ENCODE assay signal across 9 cellular contexts in genomic region chr1:47996406-47997226, GRCh38. TPM values are rescaled to one million over a fixed set of nuclear protein-coding genes. Genes with fewer than 3 reads are reported as not detected.
DNase-seq lines count a peak whose midpoint lies in the region; ATAC-seq, FAIRE-seq and TF ChIP-seq lines count a peak whose summit lies in the region.
"Had no signal": no experiment of that assay in that cellular context is flagged by ENCODE, and none has a peak within 500 bp of the region (broad histone marks: within the 10 kb centered on the region; RNA-seq: fewer than 3 reads in every experiment).

No MANE protein-coding gene starts in this region.

- H4K8ac ChIP-seq in H1 (ENCODE audit: extremely low read depth, insufficient read depth, low read length), result no peak overlapping the region

- DNase-seq in Right ventricle myocardium inferior (ENCODE audit: missing footprints) (peak; percentile 64), cardiac septum (ENCODE audit: low spot score) (no peak), H1 (ENCODE audit: low read depth in 1 of 2, low spot score in 2 of 2) (peak in 1 of 2 experiments; percentile 79), KG1 (lab: John Stamatoyannopoulos, UW) (no peak), NCI-H446 (lab: John Stamatoyannopoulos, UW) (no peak), Kasumi-1 (lab: John Stamatoyannopoulos, UW) (no peak)

- TF ChIP-seq POLR2A in H1 (IDR thresholded peaks at IDR 0.05; ENCODE audit: control extremely low read depth in 1 of 2, low read depth in 2 of 2, low read length in 2 of 2), result no peak

- H2BK5ac ChIP-seq in H1 (ENCODE audit: low read depth, low read length), result peak overlapping the region; percentile 35; the same call in 1 of the 2 replicates

- H2AK5ac ChIP-seq in H1 (ENCODE audit: low read depth, low read length), result no peak overlapping the region

- CTCF ChIA-PET in H1 (lab: Charles Lee; ENCODE audit: partially characterized antibody), result interaction anchor here (0.8 to 8.2 kb wide), 10 partner anchors 10 to 271 kb away, joined by 3 to 158 read pairs (median 6); no protein-coding TSS in a partner anchor

- no peak overlapping the region for H4K91ac ChIP-seq in H1 (replicated peaks; ENCODE audit: insufficient read length, low read length)

- no peak overlapping the region for H3K56ac ChIP-seq in H1 (replicated peaks; ENCODE audit: insufficient read length, low read depth, low read length)

- H3K27me3 ChIP-seq in H1 (replicated peaks in 1 of 4; ENCODE audit: control insufficient read depth in 3 of 4, extremely low read depth in 1 of 4, insufficient read depth in 3 of 4, low read length in 3 of 4) (peaks cover 0 to 30% (median 25%) of the 10 kb centered on the region in 4 experiments; a peak in 6 of 7 replicates), muscle layer of duodenum (ENCODE audit: low read depth, low read length) (no peaks in the 10 kb centered on the region)

- H3K27ac ChIP-seq in H1 (ENCODE audit: low read depth, low read length) (no peak overlapping the region), muscle layer of duodenum (ENCODE audit: low read length) (peak overlapping the region; percentile 52)
- H3K27ac ChIP-seq: neutrophil had no signal

- H3K23me2 ChIP-seq in H1 (ENCODE audit: low read depth, low read length), result peaks cover 8% of the 10 kb centered on the region; the same call in 1 of the 2 replicates

- no peaks in the 10 kb centered on the region for H3K79me1 ChIP-seq in H1 (ENCODE audit: low read depth, low read length)

- no peak overlapping the region for H2BK15ac ChIP-seq in H1 (ENCODE audit: low read length)

- peak overlapping the region; percentile 68 for H3K18ac ChIP-seq in H1 (ENCODE audit: extremely low read depth, low read length)

- peaks cover 5 to 15% (median 10%) of the 10 kb centered on the region in 4 experiments for H3K4me1 ChIP-seq in H1 (replicated peaks in 1 of 4; ENCODE audit: control insufficient read depth in 3 of 4, insufficient read depth in 4 of 4, low read length in 3 of 4)
- peaks cover 0 to 21% of the 10 kb centered on the region in 2 donors for H3K4me1 ChIP-seq in muscle layer of duodenum (ENCODE audit: control insufficient read depth in 1 of 2, insufficient read depth in 2 of 2, low read length in 2 of 2)

- no peak overlapping the region for H2BK20ac ChIP-seq in H1 (ENCODE audit: low read length)

- POLR2A ChIA-PET in H1 (lab: Charles Lee; ENCODE audit: partially characterized antibody), result interaction anchor here (0.6 to 2.2 kb wide), 7 partner anchors 10 to 97 kb away, joined by 3 to 12 read pairs (median 4); no protein-coding TSS in a partner anchor

- H3K4ac ChIP-seq in H1 (replicated peaks; ENCODE audit: insufficient read length, low read depth, low read length), result no peak overlapping the region

- no peak for ATAC-seq in Right ventricle myocardium inferior
- no peak for ATAC-seq in GM19397 (IDR thresholded peaks at IDR 0.05; ENCODE audit: unreplicated experiment)

- peak overlapping the region in 1 of 4 experiments; percentile 50; a peak in 1 of 7 replicates for H3K9ac ChIP-seq in H1 (replicated peaks in 1 of 4; ENCODE audit: extremely low read depth in 1 of 4, low read depth in 3 of 4, low read length in 3 of 4)

- H3K9me3 ChIP-seq in H1 (ENCODE audit: insufficient read depth in 2 of 2, low read depth in 1 of 2, low read length in 1 of 2) (no peaks in the 10 kb centered on the region), muscle layer of duodenum (ENCODE audit: control insufficient read depth in 1 of 2, low read length in 2 of 2) (no peaks in the 10 kb centered on the region)
- H3K9me3 ChIP-seq: neutrophil had no signal

- no peak for TF ChIP-seq EP300 in H1 (IDR thresholded peaks at IDR 0.05; ENCODE audit: borderline replicate concordance in 1 of 2, low read depth in 2 of 2, low read length in 2 of 2)

- H3K14ac ChIP-seq in H1 (ENCODE audit: insufficient read length), result no peak overlapping the region

- H2AFZ ChIP-seq in H1 (ENCODE audit: low read length), result no peak overlapping the region

- H4K5ac ChIP-seq in H1 (ENCODE audit: insufficient read length, low read depth, low read length), result no peak overlapping the region

- 1% methylated on average over 20 of the region's 80 CpGs; no CpG with 5 or more reads in 1 of the 2 experiments for WGBS in H1 (ENCODE audit: extremely low coverage in 1 of 2, insufficient coverage in 1 of 2, insufficient read length in 1 of 2, insufficient replicate concordance in 2 of 2, low coverage in 1 of 2, low lambda C conversion rate in 2 of 2, missing lambda C conversion rate in 1 of 2), 2 experiments

- TF ChIP-seq RAD21 in H1 (IDR thresholded peaks at IDR 0.05 in 1 of 2, conservative IDR thresholded peaks at IDR 0.05 in 1 of 2; ENCODE audit: low read depth in 2 of 2, low read length in 2 of 2), result no peak

- no peak overlapping the region for H2BK120ac ChIP-seq in H1 (replicated peaks; ENCODE audit: low read depth, low read length)

- TF ChIP-seq CTCF in H1 (IDR thresholded peaks at IDR 0.05; ENCODE audit: control extremely low read depth in 1 of 3, insufficient read depth in 1 of 3, low read depth in 1 of 3, low read length in 3 of 3), result no peak

- H3K4me3 ChIP-seq in H1 (ENCODE audit: extremely low read depth in 1 of 4, insufficient read depth in 2 of 4, low read depth in 3 of 4, low read length in 4 of 4) (peak overlapping the region; percentile 39 to 86 (median 62)), muscle layer of duodenum (ENCODE audit: low read depth in 1 of 2, low read length in 2 of 2) (peak overlapping the region; percentile 65 to 69)

- intact Hi-C loops in Right ventricle myocardium inferior (cut with DNase I) (loop anchor here (1.0 to 5.0 kb wide), 3 partner anchors 54 to 259 kb away; no protein-coding TSS in a partner anchor), cardiac septum (cut with DNase I) (loop anchor here (1.0 to 10.0 kb wide), 3 partner anchors 65 to 259 kb away; no protein-coding TSS in a partner anchor)

- no peaks in the 10 kb centered on the region for H3K79me2 ChIP-seq in H1 (ENCODE audit: control insufficient read depth in 1 of 2, insufficient read depth in 2 of 2, low read length in 2 of 2)

- H3K36me3 ChIP-seq in H1 (ENCODE audit: control insufficient read depth in 2 of 4, insufficient read depth in 4 of 4, low read length in 3 of 4) (peaks cover 0 to 6% (median 0%) of the 10 kb centered on the region in 4 experiments; a peak in 1 of 8 replicates), muscle layer of duodenum (ENCODE audit: control insufficient read depth in 1 of 2, insufficient read depth in 2 of 2, low read length in 2 of 2) (no peaks in the 10 kb centered on the region)
- H3K36me3 ChIP-seq: neutrophil had no signal

- FAIRE-seq in H1 (lab: Jason Lieb, UNC), result no peak

- H4K20me1 ChIP-seq in H1 (replicated peaks in 1 of 2; ENCODE audit: control insufficient read depth in 1 of 2, insufficient read depth in 2 of 2, low read length in 2 of 2), result no peaks in the 10 kb centered on the region

- H3K23ac ChIP-seq in H1 (ENCODE audit: insufficient read length), result no peak overlapping the region

- peak overlapping the region; percentile 87 to 94 for H3K4me2 ChIP-seq in H1 (ENCODE audit: insufficient read depth in 1 of 2, low read depth in 2 of 2, low read length in 2 of 2)

- 0 out of 2 replicates have a peak overlapping the region, but pooled peaks have one; percentile 29 for H2BK12ac ChIP-seq in H1 (ENCODE audit: low read depth, low read length)

TF ChIP-seq in H1, 55 proteins besides CTCF, POLR2A, EP300 and RAD21:
- TF ChIP-seq RBBP5 (IDR thresholded peaks at IDR 0.05; ENCODE audit: borderline replicate concordance, low read depth, low read length) (peak; percentile 27), KDM4A (IDR thresholded peaks at IDR 0.05; ENCODE audit: low read depth, low read length, severe bottlenecking) (peak; percentile 88), RNF2 (IDR thresholded peaks at IDR 0.05; ENCODE audit: borderline replicate concordance, low read depth, low read length, missing control alignments, poor library complexity, severe bottlenecking) (no peak), EZH2 (IDR thresholded peaks at IDR 0.05; ENCODE audit: low read depth, low read length, severe bottlenecking) (peak; percentile 29), PHF8 (conservative IDR thresholded peaks at IDR 0.05; ENCODE audit: low read depth, low read length) (peak; percentile 39; the same call in 1 of the 2 replicates), SIN3A (conservative IDR thresholded peaks at IDR 0.05 in 1 of 2, IDR thresholded peaks at IDR 0.05 in 1 of 2; ENCODE audit: low read depth in 1 of 2, low read length in 2 of 2) (0 out of 4 replicates have a peak, but pooled peaks of 1 of the 2 experiments have one; percentile 18)

RNA-seq across cellular contexts. Expression of gene TRABD2B, which starts 0.6 kb away (rescaled TPM):
- total RNA-seq in Right ventricle myocardium inferior (0.57 TPM), cardiac septum (3.4 TPM)
- 3.4 and 3.5 TPM in 2 replicates for total RNA-seq in H1 (2021; fragmentation: NEBNext Ultra II Directional; extraction: Animal tissue kit (Norgen Biotek cat#: 25700))
- 0.95 and 1.5 TPM in 2 replicates for polyA plus RNA-seq in H1 (2011; rRNA removed)
- polyA plus RNA-seq in H1 (2011; cell fraction: cytosol; rRNA removed), result 0.59 TPM
- polyA plus RNA-seq in H1 (2011; cell fraction: nucleus; rRNA removed), result 2.6 TPM
- 1.6 to 3.5 TPM (median 2.1 TPM) in 4 replicates for polyA plus RNA-seq in H1 (2012, experiment 1 of 2)
- 1.1 TPM for polyA plus RNA-seq in H1 (2012, experiment 2 of 2)
- 2.1 TPM for polyA plus RNA-seq in H1 (2013, experiment 1 of 2)
- 2.1 TPM for polyA plus RNA-seq in H1 (2013, experiment 2 of 2)
- 0.98 and 1.3 TPM in 2 replicates for polyA minus RNA-seq in H1 (2011; rRNA and poly(A)+ RNA removed)
- 4.0 TPM for polyA minus RNA-seq in H1 (2011; cell fraction: cytosol; rRNA and poly(A)+ RNA removed)
- 4.4 TPM for polyA minus RNA-seq in H1 (2011; cell fraction: nucleus; rRNA and poly(A)+ RNA removed)
